ENCODE assay signal across 5 cellular contexts in genomic region chr1:116758456-116758815, GRCh38. TPM values are rescaled to one million over a fixed set of nuclear protein-coding genes. Genes with fewer than 3 reads are reported as not detected.
"Had no signal": no experiment of that assay in that cellular context is flagged by ENCODE, and none has a peak within 500 bp of the region (broad histone marks: within the 10 kb centered on the region; RNA-seq: fewer than 3 reads in every experiment).

No MANE protein-coding gene starts in this region.

RNA-seq across cellular contexts. Expression of gene CD2, which starts 4.2 kb away (rescaled TPM):
- total RNA-seq: endothelial cell of umbilical vein, fibroblast of villous mesenchyme, glomerular endothelial cell, occipital lobe, SK-MEL-5 had no signal
